8 cellular contexts compared by ENCODE assay signal in genomic region chr18:44733069-44733753, GRCh38. TPM values are rescaled to one million over a fixed set of nuclear protein-coding genes. Genes with fewer than 3 reads are reported as not detected.
DNase-seq lines count a peak whose midpoint lies in the region; ATAC-seq and TF ChIP-seq lines count a peak whose summit lies in the region.

No MANE protein-coding gene starts in this region.

- H3K9ac ChIP-seq in adipocyte (ENCODE audit: low read length) (peak overlapping the region; percentile 34), muscle layer of colon (ENCODE audit: low read length) (no peak overlapping the region)

- H3K9me3 ChIP-seq in MG63 = no peaks in the 10 kb centered on the region
- no peaks in the 10 kb centered on the region for H3K9me3 ChIP-seq in adipocyte (ENCODE audit: control insufficient read depth, low read length)
- H3K9me3 ChIP-seq in muscle layer of colon (ENCODE audit: low read length) = no peaks in the 10 kb centered on the region

- peaks cover 44% of the 10 kb centered on the region for H3K4me1 ChIP-seq in adipocyte (ENCODE audit: control insufficient read depth, insufficient read depth, low read length)
- H3K4me1 ChIP-seq in muscle layer of colon (ENCODE audit: insufficient read depth, low read length) = peaks cover 65% of the 10 kb centered on the region

- CTCF ChIA-PET in HEK293T (lab: Yijun Ruan, JAX) = interaction anchor here (0.7 kb wide), 1 partner anchor 93 kb away, joined by 3 read pairs; no protein-coding TSS in a partner anchor

- ATAC-seq in HG02571 (IDR thresholded peaks at IDR 0.05; ENCODE audit: unreplicated experiment) (no peak), HG03175 (IDR thresholded peaks at IDR 0.05; ENCODE audit: unreplicated experiment) (no peak)

- H3K27me3 ChIP-seq in MG63 = no peaks in the 10 kb centered on the region
- H3K27me3 ChIP-seq in adipocyte (replicated peaks; ENCODE audit: control insufficient read depth, insufficient read depth, low read length) = no peaks in the 10 kb centered on the region
- no peaks in the 10 kb centered on the region for H3K27me3 ChIP-seq in muscle layer of colon (ENCODE audit: control insufficient read depth in 1 of 2, insufficient read depth in 2 of 2, low read length in 2 of 2)

- H3K27ac ChIP-seq in muscle layer of colon (ENCODE audit: low read depth, low read length) = peak overlapping the region; percentile 72

- POLR2A ChIA-PET in HEK293T (lab: Yijun Ruan, JAX) = no interaction called here

- H3K4me3 ChIP-seq in MG63 = no peak overlapping the region
- H3K4me3 ChIP-seq in adipocyte (ENCODE audit: low read length) = no peak overlapping the region
- no peak overlapping the region for H3K4me3 ChIP-seq in muscle layer of colon (ENCODE audit: low read depth in 1 of 2, low read length in 2 of 2)

- H3K36me3 ChIP-seq in MG63 = no peaks in the 10 kb centered on the region
- no peaks in the 10 kb centered on the region for H3K36me3 ChIP-seq in adipocyte (ENCODE audit: control insufficient read depth, insufficient read depth, low read length, severe bottlenecking)
- no peaks in the 10 kb centered on the region for H3K36me3 ChIP-seq in muscle layer of colon (ENCODE audit: insufficient read depth, low read length)

- peak; percentile 89 for DNase-seq in AG20443 (ENCODE audit: low spot score)
- DNase-seq in MG63 = peak; percentile 66
- peak; percentile 79 for DNase-seq in adipocyte (ENCODE audit: low read depth)
- DNase-seq in SHP77 (lab: John Stamatoyannopoulos, UW) = no peak
- no peak for DNase-seq in HEK293T (ENCODE audit: extremely low spot score)

TF ChIP-seq in HEK293T, 16 proteins besides CTCF, POLR2A, EP300 and RAD21:
- TF ChIP-seq FOXK2 (IDR thresholded peaks at IDR 0.05) (no peak), TARDBP (IDR thresholded peaks at IDR 0.05) (no peak), PKNOX1 (IDR thresholded peaks at IDR 0.05) (no peak), FOXA1 (IDR thresholded peaks at IDR 0.05) (no peak), CTBP1 (IDR thresholded peaks at IDR 0.05; ENCODE audit: borderline replicate concordance) (no peak), SP1 (IDR thresholded peaks at IDR 0.05) (no peak), NFRKB (IDR thresholded peaks at IDR 0.05) (no peak), ELF4 (IDR thresholded peaks at IDR 0.05) (no peak), FOXM1 (IDR thresholded peaks at IDR 0.05; ENCODE audit: borderline replicate concordance) (no peak), BHLHE40 (IDR thresholded peaks at IDR 0.05; ENCODE audit: borderline replicate concordance) (no peak), ZNF384 (IDR thresholded peaks at IDR 0.05) (no peak), L3MBTL2 (conservative IDR thresholded peaks at IDR 0.05) (no peak), HDGF (IDR thresholded peaks at IDR 0.05; ENCODE audit: borderline replicate concordance) (no peak), SUZ12 (IDR thresholded peaks at IDR 0.05) (no peak), LEF1 (IDR thresholded peaks at IDR 0.05; ENCODE audit: borderline replicate concordance) (no peak), ARNT (IDR thresholded peaks at IDR 0.05) (no peak)
TF ChIP-seq in HEK293T: peak in this region for 0.

RNA-seq across cellular contexts. Expression of gene SETBP1, which starts 52.5 kb away (rescaled TPM):
- total RNA-seq in MG63 (2014; rRNA removed; shearing (Covaris generic); ENCODE audit: low replicate concordance) = not detected in 2 replicates

Comparison
In these comparisons a context has a peak if more than half of its experiments do, and no peak if none do; other contexts are left out.
1. DNase-seq: peak in AG20443 (single experiment), MG63 (single experiment) and adipocyte (single experiment); none in SHP77 (0 of 2) and HEK293T (single experiment).